In genomic region chr4:3513807-3514206, GRCh38 we compare ENCODE assay signal across 35 cellular contexts. TPM values are rescaled to one million over a fixed set of nuclear protein-coding genes. Genes with fewer than 3 reads are reported as not detected.
"Had no signal": no experiment of that assay in that cellular context is flagged by ENCODE, and none has a peak within 500 bp of the region (broad histone marks: within the 10 kb centered on the region; RNA-seq: fewer than 3 reads in every experiment).

No MANE protein-coding gene starts in this region.

- H3K9ac ChIP-seq: KMS-11 had no signal

- H3K4me3 Mint-ChIP-seq: activated B cell treated with CpG ODN at 0.5 μM for 24 hours; activated CD4-positive, alpha-beta memory T cell treated with anti-CD3 and anti-CD28 coated beads for 36 hours; activated CD8-positive, alpha-beta memory T cell treated with anti-CD3 and anti-CD28 coated beads, Interleukin-2, amount 10 ng/mL, durations not matched to agents 7 days and 5 days; activated naive CD8-positive, alpha-beta T cell treated with anti-CD3 and anti-CD28 coated beads for 36 hours; T-cell had no signal

- ATAC-seq: activated CD8-positive, alpha-beta memory T cell treated with anti-CD3 and anti-CD28 coated beads, Interleukin-2, amount 10 ng/mL, durations not matched to agents 7 days and 5 days had no signal

- H3K27me3 Mint-ChIP-seq: activated B cell treated with CpG ODN at 0.5 μM for 24 hours; activated CD4-positive, alpha-beta memory T cell treated with anti-CD3 and anti-CD28 coated beads for 36 hours; activated CD8-positive, alpha-beta memory T cell treated with anti-CD3 and anti-CD28 coated beads, Interleukin-2, amount 10 ng/mL, durations not matched to agents 7 days and 5 days; activated naive CD8-positive, alpha-beta T cell treated with anti-CD3 and anti-CD28 coated beads for 36 hours; T-cell had no signal

- H3K4me1 Mint-ChIP-seq: activated B cell treated with CpG ODN at 0.5 μM for 24 hours; activated CD8-positive, alpha-beta memory T cell treated with anti-CD3 and anti-CD28 coated beads, Interleukin-2, amount 10 ng/mL, durations not matched to agents 7 days and 5 days; activated naive CD8-positive, alpha-beta T cell treated with anti-CD3 and anti-CD28 coated beads for 36 hours; T-cell had no signal

- FAIRE-seq: RCC 7860 had no signal

- H3K4me3 ChIP-seq: cardiac muscle cell, PC-9 had no signal

- H3K9me3 Mint-ChIP-seq: activated B cell treated with CpG ODN at 0.5 μM for 24 hours; activated CD4-positive, alpha-beta memory T cell treated with anti-CD3 and anti-CD28 coated beads for 36 hours; activated naive CD8-positive, alpha-beta T cell treated with anti-CD3 and anti-CD28 coated beads for 36 hours; T-cell had no signal

- H3K27ac ChIP-seq: cardiac muscle cell, KMS-11, PC-9, VCaP had no signal

- DNase-seq: activated B cell treated with CpG ODN at 0.5 μM for 24 hours; activated CD4-positive, alpha-beta memory T cell treated with anti-CD3 and anti-CD28 coated beads for 36 hours; activated CD4-positive, alpha-beta T cell treated with anti-CD3 and anti-CD28 coated beads for 4 hours; activated CD4-positive, alpha-beta T cell treated with anti-CD3 and anti-CD28 coated beads, Interleukin-2, amount 50 U/mL, for 1 hour; activated CD4-positive, CD25-positive, alpha-beta regulatory T cell treated with anti-CD3 and anti-CD28 coated beads, Interleukin-2, amount 50 U/mL, for 72 hours; activated CD8-positive, alpha-beta memory T cell treated with anti-CD3 and anti-CD28 coated beads for 24 hours; activated CD8-positive, alpha-beta memory T cell treated with anti-CD3 and anti-CD28 coated beads, Interleukin-2, amount 10 ng/mL, durations not matched to agents 7 days and 5 days; activated CD8-positive, alpha-beta memory T cell treated with anti-CD3 and anti-CD28 coated beads, Interleukin-2, amount 50 U/mL, for 48 hours; activated effector memory CD4-positive, alpha-beta T cell treated with anti-CD3 and anti-CD28 coated beads, Interleukin-2, amount 50 U/mL, for 16 hours; activated naive CD4-positive, alpha-beta T cell; activated naive CD4-positive, alpha-beta T cell treated with anti-CD3 and anti-CD28 coated beads, Interleukin-2, amount 50 U/mL, for 16 hours; activated naive CD8-positive, alpha-beta T cell treated with anti-CD3 and anti-CD28 coated beads for 36 hours; activated T-cell treated with anti-CD3 and anti-CD28 coated beads, Interleukin-2, amount 50 U/mL, for 48 hours; amniotic stem cell; aorta; MM.1S; MV-4-11; NCI-H1092; NCI-H1436 treated with DMSO at 0.1 percent for 48 hours; NCI-H1694 treated with DMSO at 0.1 percent for 48 hours; NCI-H2029; NCI-H510A; NCI-H526; NCI-H748 treated with DMSO at 0.1 percent for 48 hours; NK-92 treated with Interleukin-12 subunit alpha and Interleukin-12 subunit beta, amount 100 ng/mL, for 24 hours; PC-9; SIG-M5; T-cell; T-helper 2 cell; T-helper 9 cell had no signal

- H3K27ac Mint-ChIP-seq: activated B cell treated with CpG ODN at 0.5 μM for 24 hours; activated CD8-positive, alpha-beta memory T cell treated with anti-CD3 and anti-CD28 coated beads, Interleukin-2, amount 10 ng/mL, durations not matched to agents 7 days and 5 days; activated naive CD8-positive, alpha-beta T cell treated with anti-CD3 and anti-CD28 coated beads for 36 hours; T-cell had no signal

- H3K27me3 ChIP-seq: cardiac muscle cell had no signal

RNA-seq across cellular contexts. Expression of gene DOK7, which starts 50.7 kb away (rescaled TPM):
- total RNA-seq: activated CD4-positive, alpha-beta memory T cell treated with anti-CD3 and anti-CD28 coated beads for 36 hours; activated CD8-positive, alpha-beta memory T cell treated with anti-CD3 and anti-CD28 coated beads, Interleukin-2, amount 10 ng/mL, durations not matched to agents 7 days and 5 days; activated naive CD8-positive, alpha-beta T cell treated with anti-CD3 and anti-CD28 coated beads for 36 hours; SK-MEL-5 had no signal
